8 cellular contexts compared by ENCODE assay signal in the genomic region with DNA sequence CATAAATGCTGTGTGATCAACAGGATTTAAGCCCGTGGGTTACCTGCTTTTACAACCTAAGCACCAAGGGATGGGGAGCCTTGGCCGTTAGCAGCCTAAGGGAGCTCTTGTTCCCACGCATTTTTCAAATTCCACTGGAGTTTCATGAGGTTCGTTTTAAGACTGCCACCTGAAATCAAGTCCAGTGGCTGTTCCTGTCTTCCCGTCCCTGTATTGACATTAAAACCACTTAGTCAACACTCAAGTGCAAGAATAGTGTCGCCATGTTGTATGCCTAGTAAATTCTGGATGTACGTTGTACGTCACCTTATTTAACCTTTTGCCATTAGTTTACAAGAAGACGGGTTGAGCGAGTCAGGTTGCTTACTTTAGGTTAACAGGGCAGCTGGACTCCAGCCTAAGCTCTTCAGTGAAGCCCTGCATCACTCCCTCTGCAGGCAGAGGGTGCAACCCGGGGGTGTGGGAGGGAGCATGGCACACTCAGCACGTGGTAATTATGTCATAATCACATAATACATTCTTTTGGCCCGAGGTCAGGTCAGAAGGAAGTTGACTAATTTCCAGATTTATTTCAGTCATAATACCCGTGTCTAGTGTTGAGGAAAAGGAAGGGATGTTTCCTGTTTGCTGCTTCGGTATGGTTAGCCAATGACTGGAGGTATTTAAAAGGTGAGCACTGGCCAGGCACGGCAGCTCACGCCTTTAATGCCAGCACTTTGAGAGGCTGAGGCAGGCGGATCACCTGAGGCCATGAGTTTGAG. TPM values are rescaled to one million over a fixed set of nuclear protein-coding genes. Genes with fewer than 3 reads are reported as not detected.
DNase-seq lines count a peak whose midpoint lies in the region; TF ChIP-seq lines count a peak whose summit lies in the region.

No MANE protein-coding gene starts in this region.

- H3K36me3 ChIP-seq in ascending aorta: no peaks in the 10 kb centered on the region

- H3K27ac ChIP-seq in ascending aorta: peak overlapping the region in 1 of 2 donors; percentile 17

- no peaks in the 10 kb centered on the region for H3K27me3 ChIP-seq in ascending aorta

- intact Hi-C loops in ascending aorta (cut with DNase I): loop anchor here (5.0 kb wide), 1 partner anchor 41 kb away; the partner anchor contains the start of genes CNST and TFB2M

- no peaks in the 10 kb centered on the region for H3K9me3 ChIP-seq in ascending aorta

- DNase-seq in D341Med (ENCODE audit: low spot score) (peak; percentile 53), HCEC 1CT (peak; percentile 98), NOMO-1 (lab: John Stamatoyannopoulos, UW; ENCODE audit: unreplicated experiment in 2 of 2) (peak; percentile 95 to 96), ascending aorta (ENCODE audit: low spot score in 2 of 2) (peak; percentile 22 to 74), iPS-NIHi7 (ENCODE audit: extremely low spot score) (peak; percentile 31), COLO668 (lab: John Stamatoyannopoulos, UW; ENCODE audit: unreplicated experiment) (no peak), inferior parietal cortex (ENCODE audit: extremely low spot score) (no peak)
- DNase-seq in stimulated activated CD4-positive, alpha-beta T cell treated with anti-CD3 and anti-CD28 coated beads, Interleukin-12 subunit alpha, Interleukin-12 subunit beta, amount 100 ng/mL, for 48 hours (ENCODE audit: low read depth in 2 of 3, low spot score in 1 of 3): peak; percentile 9 to 21 (median 10)

- H3K4me3 ChIP-seq in ascending aorta: no peak overlapping the region

- TF ChIP-seq CTCF in ascending aorta (IDR thresholded peaks at IDR 0.05): no peak

- no peaks in the 10 kb centered on the region for H3K4me1 ChIP-seq in ascending aorta

RNA-seq across cellular contexts. Expression of gene CNST, which starts 42.5 kb away (rescaled TPM):
- 125 TPM for total RNA-seq in ascending aorta

RNA-seq across cellular contexts. Expression of gene TFB2M, which starts 42.7 kb away (rescaled TPM):
- total RNA-seq in ascending aorta: 1.6 TPM

Comparison
In these comparisons a context has a peak if more than half of its experiments do, and no peak if none do; other contexts are left out.
1. DNase-seq: peak in D341Med (single experiment), HCEC 1CT (single experiment), NOMO-1 (2 of 2), ascending aorta (2 of 2), iPS-NIHi7 (single experiment) and stimulated activated CD4-positive, alpha-beta T cell treated with anti-CD3 and anti-CD28 coated beads, Interleukin-12 subunit alpha, Interleukin-12 subunit beta, amount 100 ng/mL, for 48 hours (3 of 3); none in COLO668 (single experiment) and inferior parietal cortex (single experiment).